9 cellular contexts compared by ENCODE assay signal in the genomic region with DNA sequence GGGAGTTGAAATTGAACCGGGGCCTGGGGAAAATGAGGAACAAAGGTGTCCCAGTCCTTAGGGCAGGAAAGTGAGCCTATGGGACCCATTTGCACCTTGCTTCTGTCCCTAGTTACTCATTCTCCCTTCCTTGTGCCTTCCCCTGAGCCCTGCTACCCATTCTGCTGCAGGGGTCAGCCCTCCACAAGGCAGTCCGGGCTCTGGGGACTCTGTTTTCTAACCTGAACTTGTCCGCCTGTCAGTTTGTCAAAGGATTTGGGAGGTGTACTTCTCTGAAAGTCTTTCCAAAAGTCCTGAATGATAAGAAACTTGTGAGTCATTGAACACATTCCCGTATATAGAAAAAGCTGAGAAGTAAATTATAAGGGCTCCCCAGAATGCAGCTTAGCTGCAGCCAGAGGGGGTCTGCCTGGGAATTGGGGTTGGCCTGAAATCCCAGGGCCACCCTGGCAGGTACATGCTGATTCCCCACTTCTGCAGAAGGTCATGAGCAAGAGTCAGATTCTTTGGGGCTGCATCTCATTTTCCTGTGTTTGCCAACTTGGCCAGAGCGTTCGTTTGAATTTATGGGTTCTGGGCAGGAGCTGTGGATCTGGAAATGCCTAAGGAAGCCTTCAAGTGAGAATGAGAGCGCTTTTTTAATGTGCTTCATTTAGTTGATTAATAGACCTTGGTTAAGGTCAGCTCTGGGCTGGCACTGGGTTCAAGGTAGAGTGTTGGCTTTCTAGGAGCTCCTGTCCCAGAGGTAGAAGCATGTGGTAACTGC. TPM values are rescaled to one million over a fixed set of nuclear protein-coding genes. Genes with fewer than 3 reads are reported as not detected.
A peak's percentile ranks its signal among the peaks of the same experiment; 100 is the strongest.
DNase-seq lines count a peak whose midpoint lies in the region; ATAC-seq, FAIRE-seq and TF ChIP-seq lines count a peak whose summit lies in the region.
"Had no signal": no experiment of that assay in that cellular context is flagged by ENCODE, and none has a peak within 500 bp of the region (broad histone marks: within the 10 kb centered on the region; RNA-seq: fewer than 3 reads in every experiment).

No MANE protein-coding gene starts in this region.

- H3K4me2 ChIP-seq in A549 (peak overlapping the region; percentile 94), GM23248 (ENCODE audit: unreplicated experiment) (no peak overlapping the region), mesendoderm (ENCODE audit: low read length) (no peak overlapping the region)

- in situ Hi-C loops in GM23248 (cut with MboI): no loop called here

- H4K5ac ChIP-seq in mesendoderm (ENCODE audit: low read length): no peak overlapping the region

- TF ChIP-seq CTCF in A549 (IDR thresholded peaks at IDR 0.05): no peak

- no peak overlapping the region for H3K9ac ChIP-seq in GM23248
- no peak overlapping the region for H3K9ac ChIP-seq in mesendoderm (ENCODE audit: low read length)

- H3K79me2 ChIP-seq in GM23248 (ENCODE audit: insufficient read depth) (peaks cover 66% of the 10 kb centered on the region), mesendoderm (ENCODE audit: control insufficient read depth, insufficient read depth, low read length) (peaks cover 62% of the 10 kb centered on the region)

- peaks cover 18% of the 10 kb centered on the region for H3K79me1 ChIP-seq in mesendoderm (ENCODE audit: low read length)

- no peak overlapping the region for H4K8ac ChIP-seq in mesendoderm (ENCODE audit: low read depth, low read length)

- TF ChIP-seq EP300 in A549 (IDR thresholded peaks at IDR 0.05): no peak

- peak overlapping the region; percentile 92 to 98 for H3K27ac ChIP-seq in A549
- no peak overlapping the region for H3K27ac ChIP-seq in GM23248
- H3K27ac ChIP-seq in mesendoderm (ENCODE audit: low read depth, low read length): no peak overlapping the region

- no peak overlapping the region for H2BK120ac ChIP-seq in mesendoderm (ENCODE audit: low read depth, low read length)

- no peak overlapping the region for H2AK5ac ChIP-seq in mesendoderm (ENCODE audit: low read length)

- H3K36me3 ChIP-seq in GM23248 (ENCODE audit: low read depth) (no peaks in the 10 kb centered on the region), mesendoderm (ENCODE audit: control insufficient read depth, insufficient read depth, low read length) (no peaks in the 10 kb centered on the region)

- no peak for FAIRE-seq in A549 (lab: Jason Lieb, UNC)

- H2BK15ac ChIP-seq in mesendoderm (replicated peaks; ENCODE audit: low read depth): no peak overlapping the region

- CTCF ChIA-PET in A549 (lab: Yijun Ruan, JAX): interaction anchor here (0.7 to 3.7 kb wide), 15 partner anchors 10 to 202 kb away, joined by 3 to 19 read pairs (median 5); no protein-coding TSS in a partner anchor

- H3K4me3 ChIP-seq in A549 (peak overlapping the region; percentile 75), GM23248 (peak overlapping the region; percentile 73; the same call in 1 of the 2 replicates), mesendoderm (ENCODE audit: low read length) (no peak overlapping the region)

- 0 out of 2 replicates have a peak, but pooled peaks cover 3% of the 10 kb centered on the region for H3F3A ChIP-seq in GM23248 (ENCODE audit: insufficient read depth)

- POLR2A ChIA-PET in A549 (lab: Yijun Ruan, JAX): interaction anchor here (0.8 to 1.7 kb wide), 2 partner anchors 11 to 48 kb away, joined by 5 to 7 read pairs; no protein-coding TSS in a partner anchor

- H3K23ac ChIP-seq in mesendoderm (ENCODE audit: low read length): peak overlapping the region; percentile 4

- no peak overlapping the region for H3K4ac ChIP-seq in mesendoderm (ENCODE audit: low read depth, low read length)

- no peaks in the 10 kb centered on the region for H3K9me2 ChIP-seq in GM23248 (ENCODE audit: insufficient read depth)

- H3K18ac ChIP-seq in mesendoderm (ENCODE audit: low read length): no peak overlapping the region

- peak overlapping the region; percentile 35 for H3K56ac ChIP-seq in mesendoderm (ENCODE audit: low read length)

- no peak overlapping the region for H2BK5ac ChIP-seq in mesendoderm (ENCODE audit: low read length)

- no peak for ATAC-seq in A549
- ATAC-seq in GM18907 (IDR thresholded peaks at IDR 0.05; ENCODE audit: unreplicated experiment): no peak

- peaks cover 63% of the 10 kb centered on the region for H3K4me1 ChIP-seq in A549
- H3K4me1 ChIP-seq in GM23248 (ENCODE audit: insufficient read depth): peaks cover 14% of the 10 kb centered on the region
- H3K4me1 ChIP-seq in mesendoderm (ENCODE audit: control insufficient read depth, low read depth, low read length): peaks cover 9% of the 10 kb centered on the region

- TF ChIP-seq POLR2A in A549 (IDR thresholded peaks at IDR 0.05; ENCODE audit: low read length): no peak

- TF ChIP-seq RAD21 in A549 (conservative IDR thresholded peaks at IDR 0.05 in 1 of 2, IDR thresholded peaks at IDR 0.05 in 1 of 2): no peak

- DNase-seq in A549 (ENCODE audit: low read depth in 1 of 2, low spot score in 1 of 2) (no peak), GM23248 (peak; percentile 38), amniotic epithelial cell (ENCODE audit: low read depth) (peak; percentile 49), mesendoderm (no peak), AML-193 (lab: John Stamatoyannopoulos, UW) (no peak), kidney tubule cell (ENCODE audit: low spot score) (no peak)
- no peak for DNase-seq in stimulated activated CD4-positive, alpha-beta T cell treated with anti-CD3 and anti-CD28 coated beads, Interleukin-15, amount 100 ng/mL, for 24 hours
- DNase-seq: GF-D8 had no signal

- H2AFZ ChIP-seq in GM23248: no peak overlapping the region

- H4K20me1 ChIP-seq in GM23248 (ENCODE audit: insufficient read depth): no peaks in the 10 kb centered on the region

- H3K9me3 ChIP-seq in A549 (no peaks in the 10 kb centered on the region), GM23248 (ENCODE audit: low read depth) (no peaks in the 10 kb centered on the region)

- H3K27me3 ChIP-seq in GM23248 (replicated peaks; ENCODE audit: insufficient read depth) (no peaks in the 10 kb centered on the region), mesendoderm (ENCODE audit: insufficient read depth, low read length, poor library complexity) (no peaks in the 10 kb centered on the region)

- 26% methylated on average over 7 of the region's 7 CpGs for WGBS in A549 (ENCODE audit: missing lambda C conversion rate)
- 56 to 58% methylated on average over 7 of the region's 7 CpGs for WGBS in GM23248 (ENCODE audit: low coverage in 1 of 2, low lambda C conversion rate in 2 of 2, missing lambda C conversion rate in 2 of 2), 2 experiments
- no CpG with 5 or more reads among the region's 7 CpGs for WGBS in mesendoderm (ENCODE audit: extremely low coverage, insufficient coverage, low lambda C conversion rate)

TF ChIP-seq in A549, 52 proteins besides CTCF, POLR2A, EP300 and RAD21:
- no peak for TF ChIP-seq ZC3H11A (IDR thresholded peaks at IDR 0.05)
- no peak for TF ChIP-seq POLR2AphosphoS2 (conservative IDR thresholded peaks at IDR 0.05; ENCODE audit: low read length)
- no peak for TF ChIP-seq HMGXB4 (CRISPR knock-in tag; IDR thresholded peaks at IDR 0.05; ENCODE audit: borderline replicate concordance)
- TF ChIP-seq KDM1A (IDR thresholded peaks at IDR 0.05; ENCODE audit: low read depth): no peak
- TF ChIP-seq TP53 (CRISPR knock-in tag; IDR thresholded peaks at IDR 0.05): no peak
- no peak for TF ChIP-seq EHF (CRISPR knock-in tag; IDR thresholded peaks at IDR 0.05)
- no peak for TF ChIP-seq FOSL2 (IDR thresholded peaks at IDR 0.05)
- TF ChIP-seq FOSL2 (CRISPR knock-in tag; IDR thresholded peaks at IDR 0.05): peak; percentile 13; the same call in 1 of the 2 replicates
TF ChIP-seq in A549: peak in this region for 1.

RNA-seq across cellular contexts. Expression of gene SLC6A6, which starts 2.9 kb away (rescaled TPM):
- polyA plus RNA-seq in A549 (2011; rRNA removed) (73.3 and 76.2 TPM in 2 replicates), A549 (2017; fragmentation: RNase III; extraction: RNeasy Plus Mini Kit Qiagen cat#74134 plus additional on column Dnase treatment) (66.2 to 73.8 TPM (median 66.5 TPM) in 3 replicates), GM23248 (2016; fragmentation: Nextera tagmentation; extraction: Ambion mirVana) (4.6 and 4.7 TPM in 2 replicates)
- polyA plus RNA-seq in A549 (2012; cell fraction: cytosol; rRNA removed): 39.4 and 55.1 TPM in 2 replicates
- 144 and 151 TPM in 2 replicates for polyA plus RNA-seq in A549 (2012; cell fraction: nucleus; rRNA removed)
- 141 and 148 TPM in 2 replicates for polyA minus RNA-seq in A549 (2011; rRNA and poly(A)+ RNA removed)
- total RNA-seq in GM23248 (2014; rRNA removed; shearing (Covaris generic)): 10.6 and 13.4 TPM in 2 replicates
- polyA plus RNA-seq in mesendoderm (2013, experiment 1 of 2): 50.8 TPM
- 51.5 TPM for polyA plus RNA-seq in mesendoderm (2013, experiment 2 of 2)

Comparison
In these comparisons a context has a peak if more than half of its experiments do, and no peak if none do; other contexts are left out.
1. DNase-seq: peak in GM23248 (single experiment) and amniotic epithelial cell (single experiment); none in A549 (0 of 2), mesendoderm (single experiment), AML-193 (0 of 2), kidney tubule cell (single experiment) and stimulated activated CD4-positive, alpha-beta T cell treated with anti-CD3 and anti-CD28 coated beads, Interleukin-15, amount 100 ng/mL, for 24 hours (single experiment).
2. H3K27ac ChIP-seq: peak in A549 (2 of 2); none in GM23248 (single experiment) and mesendoderm (single experiment).